ENCODE assay signal across 8 cellular contexts in genomic region chr19:1438035-1438932, GRCh38. TPM values are rescaled to one million over a fixed set of nuclear protein-coding genes. Genes with fewer than 3 reads are reported as not detected.
DNase-seq lines count a peak whose midpoint lies in the region; FAIRE-seq and TF ChIP-seq lines count a peak whose summit lies in the region.

Gene RPS15 (plus strand): TSS chr19:1438396. CDS start chr19:1438426, 30 bp downstream.

- H3K4me2 ChIP-seq in H1 (ENCODE audit: insufficient read depth in 1 of 2, low read depth in 2 of 2, low read length in 2 of 2): peak within 1 kb of the TSS; percentile 74 to 75
- peak within 1 kb of the TSS; percentile 87 for H3K4me2 ChIP-seq in mesendoderm (ENCODE audit: low read length)

- peaks cover 3% of the 10 kb centered on the region; the same call in 1 of the 2 replicates for H3K23me2 ChIP-seq in H1 (ENCODE audit: low read depth, low read length)

- TF ChIP-seq CTCF in GM20000 (IDR thresholded peaks at IDR 0.05; ENCODE audit: extremely low read depth, missing control alignments) (peak; percentile 97), H1 (IDR thresholded peaks at IDR 0.05; ENCODE audit: control extremely low read depth in 1 of 3, insufficient read depth in 1 of 3, low read depth in 1 of 3, low read length in 3 of 3) (peak; percentile 91 to 97 (median 92))

- H3K56ac ChIP-seq in H1 (replicated peaks; ENCODE audit: insufficient read length, low read depth, low read length): peak within 1 kb of the TSS; percentile 77
- H3K56ac ChIP-seq in mesendoderm (ENCODE audit: low read length): peak within 1 kb of the TSS; percentile 94

- H4K91ac ChIP-seq in H1 (replicated peaks; ENCODE audit: insufficient read length, low read length): peak within 1 kb of the TSS; percentile 91

- peaks cover 29 to 54% (median 39%) of the 10 kb centered on the region in 4 experiments for H3K36me3 ChIP-seq in H1 (ENCODE audit: control insufficient read depth in 2 of 4, insufficient read depth in 4 of 4, low read length in 3 of 4)
- H3K36me3 ChIP-seq in mesendoderm (ENCODE audit: control insufficient read depth, insufficient read depth, low read length): peaks cover 20% of the 10 kb centered on the region

- CTCF ChIA-PET in H1 (lab: Charles Lee; ENCODE audit: partially characterized antibody): interaction anchor here (0.6 to 2.0 kb wide), 4 partner anchors 13 to 66 kb away, joined by 3 to 6 read pairs (median 4); no protein-coding TSS in a partner anchor

- no peak for FAIRE-seq in H1 (lab: Jason Lieb, UNC)

- WGBS in H1 (ENCODE audit: extremely low coverage in 1 of 2, insufficient coverage in 1 of 2, insufficient read length in 1 of 2, insufficient replicate concordance in 2 of 2, low coverage in 1 of 2, low lambda C conversion rate in 2 of 2, missing lambda C conversion rate in 1 of 2), 2 experiments: 3% methylated on average over 85 of the region's 100 CpGs; no CpG with 5 or more reads in 1 of the 2 experiments
- WGBS in mesendoderm (ENCODE audit: extremely low coverage, insufficient coverage, low lambda C conversion rate): no CpG with 5 or more reads among the region's 100 CpGs

- no peak within 1 kb of the TSS for H2BK15ac ChIP-seq in H1 (ENCODE audit: low read length)
- no peak within 1 kb of the TSS for H2BK15ac ChIP-seq in mesendoderm (replicated peaks; ENCODE audit: low read depth)

- peaks cover 2 to 24% of the 10 kb centered on the region in 2 experiments; a peak in 3 of 4 replicates for H3K79me2 ChIP-seq in H1 (ENCODE audit: control insufficient read depth in 1 of 2, insufficient read depth in 2 of 2, low read length in 2 of 2)
- H3K79me2 ChIP-seq in mesendoderm (ENCODE audit: control insufficient read depth, insufficient read depth, low read length): peaks cover 29% of the 10 kb centered on the region

- H3K4me3 ChIP-seq in H1 (ENCODE audit: extremely low read depth in 1 of 4, insufficient read depth in 2 of 4, low read depth in 3 of 4, low read length in 4 of 4) (peak within 1 kb of the TSS; percentile 72 to 97 (median 90)), mesendoderm (ENCODE audit: low read length) (peak within 1 kb of the TSS; percentile 98)

- H3K27me3 ChIP-seq in H1 (replicated peaks in 1 of 4; ENCODE audit: control insufficient read depth in 3 of 4, extremely low read depth in 1 of 4, insufficient read depth in 3 of 4, low read length in 3 of 4) (no peaks in the 10 kb centered on the region), mesendoderm (ENCODE audit: insufficient read depth, low read length, poor library complexity) (no peaks in the 10 kb centered on the region)

- H3K18ac ChIP-seq in H1 (ENCODE audit: extremely low read depth, low read length) (peak within 1 kb of the TSS; percentile 87), mesendoderm (ENCODE audit: low read length) (peak within 1 kb of the TSS; percentile 81)

- no peak within 1 kb of the TSS for H2BK120ac ChIP-seq in H1 (replicated peaks; ENCODE audit: low read depth, low read length)
- H2BK120ac ChIP-seq in mesendoderm (ENCODE audit: low read depth, low read length): no peak within 1 kb of the TSS

- H2AK5ac ChIP-seq in H1 (ENCODE audit: low read depth, low read length) (no peak within 1 kb of the TSS; the same call in 1 of the 2 replicates), mesendoderm (ENCODE audit: low read length) (no peak within 1 kb of the TSS)

- H4K20me1 ChIP-seq in H1 (replicated peaks in 1 of 2; ENCODE audit: control insufficient read depth in 1 of 2, insufficient read depth in 2 of 2, low read length in 2 of 2): peaks cover 23 to 31% of the 10 kb centered on the region in 2 experiments

- peak; percentile 97 to 98 for TF ChIP-seq POLR2A in H1 (IDR thresholded peaks at IDR 0.05; ENCODE audit: control extremely low read depth in 1 of 2, low read depth in 2 of 2, low read length in 2 of 2)

- H3K14ac ChIP-seq in H1 (ENCODE audit: insufficient read length): no peak within 1 kb of the TSS

- DNase-seq in COLO829 (ENCODE audit: low spot score): peak; percentile 95
- DNase-seq in GM20000 (ENCODE audit: low spot score): peak; percentile 99
- peak in 74 of 76 experiments; percentile 47 to 98 (median 94) for DNase-seq in HUDEP-2 (lab: John Stamatoyannopoulos, UW; ENCODE audit: unreplicated experiment in 76 of 76)
- DNase-seq in NOMO-1 treated with DMSO at 0.1 percent for 48 hours (lab: John Stamatoyannopoulos, UW; ENCODE audit: unreplicated experiment): peak; percentile 84
- DNase-seq in activated CD8-positive, alpha-beta memory T cell treated with anti-CD3 and anti-CD28 coated beads for 4 hours (ENCODE audit: low read depth in 2 of 2): peak; percentile 87 to 91
- DNase-seq in H1 (ENCODE audit: low read depth in 1 of 2, low spot score in 2 of 2): peak; percentile 90 to 97
- peak; percentile 96 for DNase-seq in mesendoderm
- peak; percentile 92 for DNase-seq in stimulated activated CD8-positive, alpha-beta memory T cell treated with anti-CD3 and anti-CD28 coated beads, Interleukin-12 subunit alpha, Interleukin-12 subunit beta, amount 100 ng/mL, for 4 hours (ENCODE audit: low read depth)

- H4K8ac ChIP-seq in H1 (ENCODE audit: extremely low read depth, insufficient read depth, low read length): peak within 1 kb of the TSS; percentile 100
- H4K8ac ChIP-seq in mesendoderm (ENCODE audit: low read depth, low read length): no peak within 1 kb of the TSS

- H3K4ac ChIP-seq in H1 (replicated peaks; ENCODE audit: insufficient read length, low read depth, low read length) (peak within 1 kb of the TSS; percentile 98), mesendoderm (ENCODE audit: low read depth, low read length) (peak within 1 kb of the TSS; percentile 58)

- no peak within 1 kb of the TSS for H2BK20ac ChIP-seq in H1 (ENCODE audit: low read length)

- TF ChIP-seq EP300 in H1 (IDR thresholded peaks at IDR 0.05; ENCODE audit: borderline replicate concordance in 1 of 2, low read depth in 2 of 2, low read length in 2 of 2): no peak

- H4K5ac ChIP-seq in H1 (ENCODE audit: insufficient read length, low read depth, low read length) (peak within 1 kb of the TSS; percentile 79), mesendoderm (ENCODE audit: low read length) (no peak within 1 kb of the TSS)

- H2BK5ac ChIP-seq in H1 (ENCODE audit: low read depth, low read length): peak within 1 kb of the TSS; percentile 95
- peak within 1 kb of the TSS; percentile 81 for H2BK5ac ChIP-seq in mesendoderm (ENCODE audit: low read length)

- H3K4me1 ChIP-seq in H1 (replicated peaks in 1 of 4; ENCODE audit: control insufficient read depth in 3 of 4, insufficient read depth in 4 of 4, low read length in 3 of 4): peaks cover 0 to 5% (median 4%) of the 10 kb centered on the region in 4 experiments; a peak in 4 of 7 replicates
- no peaks in the 10 kb centered on the region for H3K4me1 ChIP-seq in mesendoderm (ENCODE audit: control insufficient read depth, low read depth, low read length)

- H3K79me1 ChIP-seq in H1 (ENCODE audit: low read depth, low read length): peaks cover 4% of the 10 kb centered on the region
- peaks cover 13% of the 10 kb centered on the region for H3K79me1 ChIP-seq in mesendoderm (ENCODE audit: low read length)

- H3K27ac ChIP-seq in H1 (ENCODE audit: low read depth, low read length): peak within 1 kb of the TSS; percentile 96
- H3K27ac ChIP-seq in mesendoderm (ENCODE audit: low read depth, low read length): peak within 1 kb of the TSS; percentile 47

- no peak within 1 kb of the TSS for H2AFZ ChIP-seq in H1 (ENCODE audit: low read length)

- no peak within 1 kb of the TSS for H3K23ac ChIP-seq in H1 (ENCODE audit: insufficient read length)
- peak within 1 kb of the TSS; percentile 66 for H3K23ac ChIP-seq in mesendoderm (ENCODE audit: low read length)

- peak within 1 kb of the TSS; percentile 91 to 99 (median 96) for H3K9ac ChIP-seq in H1 (replicated peaks in 1 of 4; ENCODE audit: extremely low read depth in 1 of 4, low read depth in 3 of 4, low read length in 3 of 4)
- H3K9ac ChIP-seq in mesendoderm (ENCODE audit: low read length): peak within 1 kb of the TSS; percentile 98

- no peak within 1 kb of the TSS for H2BK12ac ChIP-seq in H1 (ENCODE audit: low read depth, low read length)

- TF ChIP-seq RAD21 in H1 (IDR thresholded peaks at IDR 0.05 in 1 of 2, conservative IDR thresholded peaks at IDR 0.05 in 1 of 2; ENCODE audit: low read depth in 2 of 2, low read length in 2 of 2): peak; percentile 33 to 52; a peak in 3 of 4 replicates

- H3K9me3 ChIP-seq in H1 (ENCODE audit: insufficient read depth in 2 of 2, low read depth in 1 of 2, low read length in 1 of 2): no peaks in the 10 kb centered on the region

- POLR2A ChIA-PET in H1 (lab: Charles Lee; ENCODE audit: partially characterized antibody): interaction anchor here (0.6 to 7.6 kb wide), 19 partner anchors 12 to 194 kb away, joined by 3 to 109 read pairs (median 3); partner anchors contain the start of genes APC2 and REEP6

TF ChIP-seq in H1, 55 proteins besides CTCF, POLR2A, EP300 and RAD21 (continues in another document):
- TF ChIP-seq NRF1 (IDR thresholded peaks at IDR 0.05; ENCODE audit: low read depth, low read length) (peak; percentile 33; the same call in 1 of the 2 replicates), MAX (IDR thresholded peaks at IDR 0.05) (peak; percentile 91), SP2 (IDR thresholded peaks at IDR 0.05; ENCODE audit: low read length) (peak; percentile 39; the same call in 1 of the 2 replicates), CBX5 (IDR thresholded peaks at IDR 0.05; ENCODE audit: low read depth, low read length) (no peak), BCL11A (IDR thresholded peaks at IDR 0.05; ENCODE audit: low read depth in 2 of 2, low read length in 2 of 2) (no peak), CHD2 (IDR thresholded peaks at IDR 0.05; ENCODE audit: low read length) (peak; percentile 99), POLR2AphosphoS5 (IDR thresholded peaks at IDR 0.05; ENCODE audit: low read depth, low read length) (peak; percentile 99), BRCA1 (IDR thresholded peaks at IDR 0.05; ENCODE audit: low read depth, low read length) (peak; percentile 90), CREB1 (IDR thresholded peaks at IDR 0.05) (peak; percentile 81), JUND (IDR thresholded peaks at IDR 0.05; ENCODE audit: low read length) (peak; percentile 69; the same call in 1 of the 2 replicates)

RNA-seq across cellular contexts. Expression of gene RPS15, which starts in this region (rescaled TPM):
- total RNA-seq in H1 (2021; fragmentation: NEBNext Ultra II Directional; extraction: Animal tissue kit (Norgen Biotek cat#: 25700)): 1,562 and 1,589 TPM in 2 replicates
- 3,890 and 4,770 TPM in 2 replicates for polyA plus RNA-seq in H1 (2011; rRNA removed)
- 4,361 TPM for polyA plus RNA-seq in H1 (2011; cell fraction: cytosol; rRNA removed)
- polyA plus RNA-seq in H1 (2011; cell fraction: nucleus; rRNA removed): 2,705 TPM
- polyA plus RNA-seq in H1 (2012, experiment 1 of 2): 2,291 to 3,052 TPM (median 2,740 TPM) in 4 replicates
- 8,937 TPM for polyA plus RNA-seq in H1 (2012, experiment 2 of 2)
- 2,700 TPM for polyA plus RNA-seq in H1 (2013, experiment 1 of 2)
- 2,703 TPM for polyA plus RNA-seq in H1 (2013, experiment 2 of 2)
- 313 and 344 TPM in 2 replicates for polyA minus RNA-seq in H1 (2011; rRNA and poly(A)+ RNA removed)
- polyA minus RNA-seq in H1 (2011; cell fraction: cytosol; rRNA and poly(A)+ RNA removed): 991 TPM
- polyA minus RNA-seq in H1 (2011; cell fraction: nucleus; rRNA and poly(A)+ RNA removed): 590 TPM
- 2,706 TPM for polyA plus RNA-seq in mesendoderm (2013, experiment 1 of 2)
- 2,673 TPM for polyA plus RNA-seq in mesendoderm (2013, experiment 2 of 2)

Comparison
In these comparisons a context has a peak if more than half of its experiments do, and no peak if none do; other contexts are left out.
1. Peak in every context shown above with its lines: DNase-seq, H3K4me3 ChIP-seq and H3K27ac ChIP-seq.